In the genomic region with DNA sequence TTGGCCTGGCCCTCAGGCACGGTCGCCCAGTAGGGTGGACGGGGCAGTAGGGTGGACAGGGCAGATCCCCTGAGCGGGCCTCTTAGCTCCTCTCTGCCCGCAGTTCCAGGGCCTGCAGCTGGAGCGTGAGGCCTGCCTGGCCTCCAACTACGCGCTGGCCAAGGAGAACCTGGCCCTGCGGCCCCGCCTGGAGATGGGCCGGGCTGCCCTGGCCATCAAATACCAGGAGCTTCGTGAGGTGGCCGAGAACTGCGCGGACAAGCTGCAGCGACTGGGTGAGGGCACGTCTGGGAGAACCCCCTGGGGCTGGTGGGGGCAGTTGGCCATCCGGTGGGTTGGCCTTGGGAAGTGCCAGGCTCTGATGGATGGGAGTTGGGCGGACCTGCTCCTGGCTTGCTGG, we compare ENCODE assay signal across 18 cellular contexts. TPM values are rescaled to one million over a fixed set of nuclear protein-coding genes. Genes with fewer than 3 reads are reported as not detected.
DNase-seq lines count a peak whose midpoint lies in the region; ATAC-seq and TF ChIP-seq lines count a peak whose summit lies in the region.
"Had no signal": no experiment of that assay in that cellular context is flagged by ENCODE, and none has a peak within 500 bp of the region (broad histone marks: within the 10 kb centered on the region; RNA-seq: fewer than 3 reads in every experiment).

No MANE protein-coding gene starts in this region.

- H3K9me3 ChIP-seq in HEK293 (ENCODE audit: control insufficient read depth, insufficient read depth, low read depth, low read length) (no peaks in the 10 kb centered on the region), endocrine pancreas (ENCODE audit: control insufficient read depth, low read length) (no peaks in the 10 kb centered on the region)
- H3K9me3 ChIP-seq: MG63 had no signal

- peaks cover 5% of the 10 kb centered on the region for H3K4me1 Mint-ChIP-seq in activated CD8-positive, alpha-beta T cell treated with anti-CD3 and anti-CD28 coated beads, Interleukin-2, amount 10 ng/mL, durations not matched to agents 7 days and 5 days (ENCODE audit: low read depth)

- H3K27me3 Mint-ChIP-seq in activated CD8-positive, alpha-beta T cell treated with anti-CD3 and anti-CD28 coated beads, Interleukin-2, amount 10 ng/mL, durations not matched to agents 7 days and 5 days (ENCODE audit: low read depth): peaks cover 33% of the 10 kb centered on the region

- no peak overlapping the region for H3K27ac ChIP-seq in HEK293 (ENCODE audit: extremely low read depth, low read depth, low read length)
- H3K27ac ChIP-seq: epithelial cell of prostate had no signal

- H3K27ac Mint-ChIP-seq in activated CD8-positive, alpha-beta T cell treated with anti-CD3 and anti-CD28 coated beads, Interleukin-2, amount 10 ng/mL, durations not matched to agents 7 days and 5 days: no peak overlapping the region
- H3K27ac Mint-ChIP-seq: activated naive CD8-positive, alpha-beta T cell treated with anti-CD3 and anti-CD28 coated beads, Interleukin-2, amount 50 U/mL, for 24 hours; activated T-cell treated with anti-CD3 and anti-CD28 coated beads, Interleukin-2, amount 50 U/mL, for 24 hours; T-helper 2 cell treated with Interferon-gamma antibody and Interleukin-4, amounts not matched to agents 5 μg/mL and 100 μg/mL, for 36 hours had no signal

- no peaks in the 10 kb centered on the region for H3K9me3 Mint-ChIP-seq in activated CD8-positive, alpha-beta T cell treated with anti-CD3 and anti-CD28 coated beads, Interleukin-2, amount 10 ng/mL, durations not matched to agents 7 days and 5 days (ENCODE audit: insufficient read depth)
- H3K9me3 Mint-ChIP-seq: activated naive CD8-positive, alpha-beta T cell treated with anti-CD3 and anti-CD28 coated beads, Interleukin-2, amount 50 U/mL, for 24 hours; activated T-cell treated with anti-CD3 and anti-CD28 coated beads, Interleukin-2, amount 50 U/mL, for 24 hours; T-helper 2 cell treated with Interferon-gamma antibody and Interleukin-4, amounts not matched to agents 5 μg/mL and 100 μg/mL, for 36 hours had no signal

- H3K4me3 ChIP-seq in HEK293 (ENCODE audit: low read depth, low read length): no peak overlapping the region
- H3K4me3 ChIP-seq in endocrine pancreas (ENCODE audit: control insufficient read depth, insufficient read depth, low read length): no peak overlapping the region
- H3K4me3 ChIP-seq: GM12878, MG63 had no signal

- no peak for ATAC-seq in activated CD8-positive, alpha-beta T cell treated with anti-CD3 and anti-CD28 coated beads, Interleukin-2, amount 10 ng/mL, durations not matched to agents 7 days and 5 days
- ATAC-seq: activated naive CD8-positive, alpha-beta T cell treated with anti-CD3 and anti-CD28 coated beads, Interleukin-2, amount 50 U/mL, for 24 hours; GM12878; left colon; right cardiac atrium had no signal

- H3K4me1 ChIP-seq in HEK293 (ENCODE audit: control insufficient read depth, insufficient read depth, low read length): no peaks in the 10 kb centered on the region; the same call in 1 of the 2 replicates
- H3K4me1 ChIP-seq in endocrine pancreas (ENCODE audit: control insufficient read depth, insufficient read depth, low read length): no peaks in the 10 kb centered on the region

- no peak overlapping the region for H3K4me3 Mint-ChIP-seq in activated CD8-positive, alpha-beta T cell treated with anti-CD3 and anti-CD28 coated beads, Interleukin-2, amount 10 ng/mL, durations not matched to agents 7 days and 5 days
- H3K4me3 Mint-ChIP-seq: activated naive CD8-positive, alpha-beta T cell treated with anti-CD3 and anti-CD28 coated beads, Interleukin-2, amount 50 U/mL, for 24 hours had no signal

- TF ChIP-seq CTCF in HEK293 (tag by site-specific recombination; IDR thresholded peaks at IDR 0.05): no peak

- H3K27me3 ChIP-seq in endocrine pancreas (ENCODE audit: control insufficient read depth, insufficient read depth, low read length): no peaks in the 10 kb centered on the region
- H3K27me3 ChIP-seq: MG63 had no signal

- peak overlapping the region; percentile 65 for H3K9ac ChIP-seq in endocrine pancreas (ENCODE audit: control insufficient read depth, insufficient read depth, low read length)

- DNase-seq in renal cortical epithelial cell (ENCODE audit: low read depth) (peak; percentile 23), superior temporal gyrus (ENCODE audit: extremely low spot score) (no peak)
- DNase-seq in activated CD8-positive, alpha-beta T cell treated with anti-CD3 and anti-CD28 coated beads, Interleukin-2, amount 10 ng/mL, durations not matched to agents 7 days and 5 days: no peak
- no peak for DNase-seq in stimulated activated CD4-positive, alpha-beta T cell treated with anti-CD3 and anti-CD28 coated beads, Interleukin-4, amount 100 ng/mL, for 4 hours
- DNase-seq: activated CD4-positive, alpha-beta T cell treated with anti-CD3 and anti-CD28 coated beads for 4 hours; activated naive CD8-positive, alpha-beta T cell treated with anti-CD3 and anti-CD28 coated beads, Interleukin-2, amount 50 U/mL, for 24 hours; activated T-cell treated with anti-CD3 and anti-CD28 coated beads, Interleukin-2, amount 50 U/mL, for 24 hours; left colon; MG63; NCI-H2029 treated with DMSO at 0.1 percent for 48 hours; stimulated activated CD4-positive, alpha-beta T cell treated with anti-CD3 and anti-CD28 coated beads, Interleukin-4, amount 100 ng/mL, for 1 hour had no signal

- CTCF ChIA-PET in HEK293 (lab: Yijun Ruan, JAX): interaction anchor here (1.2 to 3.3 kb wide), 3 partner anchors 56 to 62 kb away, joined by 5 to 29 read pairs (median 9); no protein-coding TSS in a partner anchor
- CTCF ChIA-PET in activated CD8-positive, alpha-beta T cell treated with anti-CD3 and anti-CD28 coated beads, Interleukin-2, amount 10 ng/mL, durations not matched to agents 7 days and 5 days (lab: Charles Lee): interaction anchor here (0.9 to 1.1 kb wide), 2 partner anchors 19 to 62 kb away, joined by 3 to 4 read pairs; no protein-coding TSS in a partner anchor

- H3K36me3 ChIP-seq in HEK293 (ENCODE audit: control insufficient read depth in 2 of 2, insufficient read depth in 1 of 2, low read length in 2 of 2): peaks cover 0 to 8% of the 10 kb centered on the region in 2 experiments; a peak in 1 of 3 replicates
- H3K36me3 ChIP-seq in endocrine pancreas (ENCODE audit: control insufficient read depth, insufficient read depth, low read length): no peaks in the 10 kb centered on the region
- H3K36me3 ChIP-seq: MG63 had no signal

- H3K36me3 Mint-ChIP-seq in activated CD8-positive, alpha-beta T cell treated with anti-CD3 and anti-CD28 coated beads, Interleukin-2, amount 10 ng/mL, durations not matched to agents 7 days and 5 days (ENCODE audit: low read depth): no peaks in the 10 kb centered on the region

- POLR2A ChIA-PET in HEK293 (lab: Yijun Ruan, JAX): interaction anchor here (0.6 kb wide), 1 partner anchor 48 kb away, joined by 3 read pairs; no protein-coding TSS in a partner anchor
- POLR2A ChIA-PET in activated CD8-positive, alpha-beta T cell treated with anti-CD3 and anti-CD28 coated beads, Interleukin-2, amount 10 ng/mL, durations not matched to agents 7 days and 5 days (lab: Charles Lee): interaction anchor here (0.5 kb wide), 1 partner anchor 28 kb away, joined by 3 read pairs; no protein-coding TSS in a partner anchor

TF ChIP-seq in HEK293, 187 proteins besides CTCF, POLR2A, EP300 and RAD21:
- TF ChIP-seq ZNF37A (tag by site-specific recombination; IDR thresholded peaks at IDR 0.05): no peak
- no peak for TF ChIP-seq ZNF426 (tag by site-specific recombination; IDR thresholded peaks at IDR 0.05)
- TF ChIP-seq, protein P1, sequence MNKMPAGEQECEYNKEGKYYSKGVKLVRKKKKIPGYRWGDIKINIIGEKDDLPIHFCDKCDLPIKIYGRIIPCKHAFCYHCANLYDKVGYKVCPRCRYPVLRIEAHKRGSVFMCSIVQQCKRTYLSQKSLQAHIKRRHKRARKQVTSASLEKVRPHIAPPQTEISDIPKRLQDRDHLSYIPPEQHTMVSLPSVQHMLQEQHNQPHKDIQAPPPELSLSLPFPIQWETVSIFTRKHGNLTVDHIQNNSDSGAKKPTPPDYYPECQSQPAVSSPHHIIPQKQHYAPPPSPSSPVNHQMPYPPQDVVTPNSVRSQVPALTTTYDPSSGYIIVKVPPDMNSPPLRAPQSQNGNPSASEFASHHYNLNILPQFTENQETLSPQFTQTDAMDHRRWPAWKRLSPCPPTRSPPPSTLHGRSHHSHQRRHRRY (tag by site-specific recombination; IDR thresholded peaks at IDR 0.05): no peak
- TF ChIP-seq, protein P2, sequence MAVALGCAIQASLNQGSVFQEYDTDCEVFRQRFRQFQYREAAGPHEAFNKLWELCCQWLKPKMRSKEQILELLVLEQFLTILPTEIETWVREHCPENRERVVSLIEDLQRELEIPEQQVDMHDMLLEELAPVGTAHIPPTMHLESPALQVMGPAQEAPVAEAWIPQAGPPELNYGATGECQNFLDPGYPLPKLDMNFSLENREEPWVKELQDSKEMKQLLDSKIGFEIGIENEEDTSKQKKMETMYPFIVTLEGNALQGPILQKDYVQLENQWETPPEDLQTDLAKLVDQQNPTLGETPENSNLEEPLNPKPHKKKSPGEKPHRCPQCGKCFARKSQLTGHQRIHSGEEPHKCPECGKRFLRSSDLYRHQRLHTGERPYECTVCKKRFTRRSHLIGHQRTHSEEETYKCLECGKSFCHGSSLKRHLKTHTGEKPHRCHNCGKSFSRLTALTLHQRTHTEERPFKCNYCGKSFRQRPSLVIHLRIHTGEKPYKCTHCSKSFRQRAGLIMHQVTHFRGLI (tag by site-specific recombination; IDR thresholded peaks at IDR 0.05): peak; percentile 22; the same call in 1 of the 2 replicates
- no peak for TF ChIP-seq ZNF776 (tag by site-specific recombination; IDR thresholded peaks at IDR 0.05; ENCODE audit: borderline replicate concordance)
- TF ChIP-seq SP2 (tag by site-specific recombination; IDR thresholded peaks at IDR 0.05): peak; percentile 33
- TF ChIP-seq ZNF621 (tag by site-specific recombination; IDR thresholded peaks at IDR 0.05): no peak

RNA-seq across cellular contexts. Expression of a gene that starts 1.7 kb away (rescaled TPM):
- 8.6 and 9.2 TPM in 2 replicates for total RNA-seq in renal cortical epithelial cell
- under 1 TPM; 0.16 to 0.26 TPM for total RNA-seq in activated CD8-positive, alpha-beta T cell treated with anti-CD3 and anti-CD28 coated beads, Interleukin-2, amount 10 ng/mL, durations not matched to agents 7 days and 5 days

RNA-seq across cellular contexts. Expression of a gene that starts 13.9 kb away (rescaled TPM):
- total RNA-seq in renal cortical epithelial cell: 1.0 and 1.9 TPM in 2 replicates
- 1 to 10 TPM; 7.7 to 8.3 TPM for total RNA-seq in activated CD8-positive, alpha-beta T cell treated with anti-CD3 and anti-CD28 coated beads, Interleukin-2, amount 10 ng/mL, durations not matched to agents 7 days and 5 days

RNA-seq across cellular contexts. Expression of a gene that starts 14.1 kb away (rescaled TPM):
- total RNA-seq in renal cortical epithelial cell: 34.0 and 67.7 TPM in 2 replicates
- total RNA-seq in activated CD8-positive, alpha-beta T cell treated with anti-CD3 and anti-CD28 coated beads, Interleukin-2, amount 10 ng/mL, durations not matched to agents 7 days and 5 days: 10 to 100 TPM; 57.3 to 60.9 TPM

RNA-seq across cellular contexts. Expression of a gene that starts 45.0 kb away (rescaled TPM):
- 0.15 TPM in 1 of 2 replicates, not detected in the other for total RNA-seq in renal cortical epithelial cell
- total RNA-seq in activated CD8-positive, alpha-beta T cell treated with anti-CD3 and anti-CD28 coated beads, Interleukin-2, amount 10 ng/mL, durations not matched to agents 7 days and 5 days: not detected
- total RNA-seq: chondrocyte had no signal

RNA-seq across cellular contexts. Expression of a gene that starts 50.2 kb away (rescaled TPM):
- total RNA-seq in renal cortical epithelial cell: 12.9 and 13.9 TPM in 2 replicates
- 10 to 100 TPM; 10.6 to 12.3 TPM for total RNA-seq in activated CD8-positive, alpha-beta T cell treated with anti-CD3 and anti-CD28 coated beads, Interleukin-2, amount 10 ng/mL, durations not matched to agents 7 days and 5 days
